Comparison of ENCODE assay signal across 1 cellular context in the genomic region with DNA sequence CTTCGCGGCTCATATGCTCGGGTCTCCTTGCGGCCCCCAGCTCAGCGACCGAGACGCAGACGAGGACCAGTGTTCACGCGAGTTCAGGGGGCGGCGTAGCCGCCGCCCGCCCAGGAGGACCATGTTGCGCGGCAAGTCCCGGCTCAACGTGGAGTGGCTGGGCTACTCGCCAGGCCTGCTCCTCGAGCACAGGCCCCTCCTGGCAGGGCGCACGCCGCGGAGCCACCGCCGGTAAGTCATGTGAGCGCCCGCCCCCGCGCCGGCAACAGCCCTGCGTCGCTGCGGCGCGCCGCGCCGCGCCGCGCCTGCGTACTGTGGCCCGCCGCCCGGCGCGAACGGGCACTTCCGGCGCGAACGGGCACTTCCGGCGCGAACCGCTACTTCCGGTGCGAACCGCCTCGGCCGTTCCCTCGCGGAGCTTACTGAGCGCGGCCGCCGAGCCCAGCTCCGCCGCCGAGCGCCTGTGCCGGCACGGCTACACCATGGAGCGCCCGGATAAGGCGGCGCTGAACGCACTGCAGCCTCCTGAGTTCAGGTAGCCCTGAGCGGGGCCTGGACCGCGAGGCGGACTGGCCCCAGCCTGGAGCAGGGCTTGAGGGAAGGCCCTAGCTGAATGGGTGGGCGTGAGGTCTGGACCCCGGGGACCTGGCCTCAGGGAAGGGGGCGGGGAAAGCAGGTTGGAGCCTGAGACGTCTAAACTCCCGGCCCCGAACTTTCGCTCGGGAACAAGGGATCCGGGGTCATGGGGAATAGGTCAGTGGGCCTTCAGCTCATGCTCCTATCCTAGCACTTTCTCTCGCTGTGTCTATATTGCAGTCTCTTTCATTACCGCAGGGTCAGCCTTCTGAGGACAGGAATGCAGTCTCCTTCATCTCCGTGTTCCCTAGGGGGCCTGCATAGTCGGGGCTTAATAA.
A peak's percentile ranks its signal among the peaks of the same experiment; 100 is the strongest.
TF ChIP-seq lines count a peak whose summit lies in the region.

A gene with protein sequence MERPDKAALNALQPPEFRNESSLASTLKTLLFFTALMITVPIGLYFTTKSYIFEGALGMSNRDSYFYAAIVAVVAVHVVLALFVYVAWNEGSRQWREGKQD (plus strand): TSS at position 380 of the 914 bp plus-strand sequence. CDS start 103 bp downstream, at position 483.

TF ChIP-seq in HEK293, 187 proteins besides CTCF, POLR2A, EP300 and RAD21 (continued from another document):
- TF ChIP-seq ZNF37A (tag by site-specific recombination; IDR thresholded peaks at IDR 0.05): no peak
- TF ChIP-seq ZNF521 (tag by site-specific recombination; IDR thresholded peaks at IDR 0.05): no peak
- TF ChIP-seq ZFHX2 (tag by site-specific recombination; conservative IDR thresholded peaks at IDR 0.05): peak; percentile 44; the same call in 1 of the 2 replicates
- TF ChIP-seq ZBTB48 (tag by site-specific recombination; IDR thresholded peaks at IDR 0.05): 0 out of 2 replicates have a peak, but pooled peaks have one; percentile 11
- TF ChIP-seq, protein P1, sequence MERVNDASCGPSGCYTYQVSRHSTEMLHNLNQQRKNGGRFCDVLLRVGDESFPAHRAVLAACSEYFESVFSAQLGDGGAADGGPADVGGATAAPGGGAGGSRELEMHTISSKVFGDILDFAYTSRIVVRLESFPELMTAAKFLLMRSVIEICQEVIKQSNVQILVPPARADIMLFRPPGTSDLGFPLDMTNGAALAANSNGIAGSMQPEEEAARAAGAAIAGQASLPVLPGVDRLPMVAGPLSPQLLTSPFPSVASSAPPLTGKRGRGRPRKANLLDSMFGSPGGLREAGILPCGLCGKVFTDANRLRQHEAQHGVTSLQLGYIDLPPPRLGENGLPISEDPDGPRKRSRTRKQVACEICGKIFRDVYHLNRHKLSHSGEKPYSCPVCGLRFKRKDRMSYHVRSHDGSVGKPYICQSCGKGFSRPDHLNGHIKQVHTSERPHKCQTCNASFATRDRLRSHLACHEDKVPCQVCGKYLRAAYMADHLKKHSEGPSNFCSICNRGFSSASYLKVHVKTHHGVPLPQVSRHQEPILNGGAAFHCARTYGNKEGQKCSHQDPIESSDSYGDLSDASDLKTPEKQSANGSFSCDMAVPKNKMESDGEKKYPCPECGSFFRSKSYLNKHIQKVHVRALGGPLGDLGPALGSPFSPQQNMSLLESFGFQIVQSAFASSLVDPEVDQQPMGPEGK (tag by site-specific recombination; IDR thresholded peaks at IDR 0.05): peak; percentile 57
- TF ChIP-seq ZNF394 (tag by site-specific recombination; IDR thresholded peaks at IDR 0.05; ENCODE audit: borderline replicate concordance): no peak
- 0 out of 2 replicates have a peak, but pooled peaks have one; percentile 7 for TF ChIP-seq ZXDB (tag by site-specific recombination; IDR thresholded peaks at IDR 0.05)
- no peak for TF ChIP-seq ZBTB17 (tag by site-specific recombination; IDR thresholded peaks at IDR 0.05)
- TF ChIP-seq, protein P2, sequence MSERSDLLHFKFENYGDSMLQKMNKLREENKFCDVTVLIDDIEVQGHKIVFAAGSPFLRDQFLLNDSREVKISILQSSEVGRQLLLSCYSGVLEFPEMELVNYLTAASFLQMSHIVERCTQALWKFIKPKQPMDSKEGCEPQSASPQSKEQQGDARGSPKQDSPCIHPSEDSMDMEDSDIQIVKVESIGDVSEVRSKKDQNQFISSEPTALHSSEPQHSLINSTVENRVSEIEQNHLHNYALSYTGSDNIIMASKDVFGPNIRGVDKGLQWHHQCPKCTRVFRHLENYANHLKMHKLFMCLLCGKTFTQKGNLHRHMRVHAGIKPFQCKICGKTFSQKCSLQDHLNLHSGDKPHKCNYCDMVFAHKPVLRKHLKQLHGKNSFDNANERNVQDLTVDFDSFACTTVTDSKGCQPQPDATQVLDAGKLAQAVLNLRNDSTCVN (tag by site-specific recombination; optimal IDR thresholded peaks at IDR 0.05): peak; percentile 67
- no peak for TF ChIP-seq ZNF121 (tag by site-specific recombination; IDR thresholded peaks at IDR 0.05)
- TF ChIP-seq, protein P3, sequence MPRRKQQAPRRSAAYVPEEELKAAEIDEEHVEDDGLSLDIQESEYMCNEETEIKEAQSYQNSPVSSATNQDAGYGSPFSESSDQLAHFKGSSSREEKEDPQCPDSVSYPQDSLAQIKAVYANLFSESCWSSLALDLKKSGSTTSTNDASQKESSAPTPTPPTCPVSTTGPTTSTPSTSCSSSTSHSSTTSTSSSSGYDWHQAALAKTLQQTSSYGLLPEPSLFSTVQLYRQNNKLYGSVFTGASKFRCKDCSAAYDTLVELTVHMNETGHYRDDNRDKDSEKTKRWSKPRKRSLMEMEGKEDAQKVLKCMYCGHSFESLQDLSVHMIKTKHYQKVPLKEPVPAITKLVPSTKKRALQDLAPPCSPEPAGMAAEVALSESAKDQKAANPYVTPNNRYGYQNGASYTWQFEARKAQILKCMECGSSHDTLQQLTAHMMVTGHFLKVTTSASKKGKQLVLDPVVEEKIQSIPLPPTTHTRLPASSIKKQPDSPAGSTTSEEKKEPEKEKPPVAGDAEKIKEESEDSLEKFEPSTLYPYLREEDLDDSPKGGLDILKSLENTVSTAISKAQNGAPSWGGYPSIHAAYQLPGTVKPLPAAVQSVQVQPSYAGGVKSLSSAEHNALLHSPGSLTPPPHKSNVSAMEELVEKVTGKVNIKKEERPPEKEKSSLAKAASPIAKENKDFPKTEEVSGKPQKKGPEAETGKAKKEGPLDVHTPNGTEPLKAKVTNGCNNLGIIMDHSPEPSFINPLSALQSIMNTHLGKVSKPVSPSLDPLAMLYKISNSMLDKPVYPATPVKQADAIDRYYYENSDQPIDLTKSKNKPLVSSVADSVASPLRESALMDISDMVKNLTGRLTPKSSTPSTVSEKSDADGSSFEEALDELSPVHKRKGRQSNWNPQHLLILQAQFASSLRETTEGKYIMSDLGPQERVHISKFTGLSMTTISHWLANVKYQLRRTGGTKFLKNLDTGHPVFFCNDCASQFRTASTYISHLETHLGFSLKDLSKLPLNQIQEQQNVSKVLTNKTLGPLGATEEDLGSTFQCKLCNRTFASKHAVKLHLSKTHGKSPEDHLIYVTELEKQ (tag by site-specific recombination; IDR thresholded peaks at IDR 0.05; ENCODE audit: borderline replicate concordance): no peak
- TF ChIP-seq ZNF19 (tag by site-specific recombination; IDR thresholded peaks at IDR 0.05; ENCODE audit: low read depth): no peak
- TF ChIP-seq, protein P4, sequence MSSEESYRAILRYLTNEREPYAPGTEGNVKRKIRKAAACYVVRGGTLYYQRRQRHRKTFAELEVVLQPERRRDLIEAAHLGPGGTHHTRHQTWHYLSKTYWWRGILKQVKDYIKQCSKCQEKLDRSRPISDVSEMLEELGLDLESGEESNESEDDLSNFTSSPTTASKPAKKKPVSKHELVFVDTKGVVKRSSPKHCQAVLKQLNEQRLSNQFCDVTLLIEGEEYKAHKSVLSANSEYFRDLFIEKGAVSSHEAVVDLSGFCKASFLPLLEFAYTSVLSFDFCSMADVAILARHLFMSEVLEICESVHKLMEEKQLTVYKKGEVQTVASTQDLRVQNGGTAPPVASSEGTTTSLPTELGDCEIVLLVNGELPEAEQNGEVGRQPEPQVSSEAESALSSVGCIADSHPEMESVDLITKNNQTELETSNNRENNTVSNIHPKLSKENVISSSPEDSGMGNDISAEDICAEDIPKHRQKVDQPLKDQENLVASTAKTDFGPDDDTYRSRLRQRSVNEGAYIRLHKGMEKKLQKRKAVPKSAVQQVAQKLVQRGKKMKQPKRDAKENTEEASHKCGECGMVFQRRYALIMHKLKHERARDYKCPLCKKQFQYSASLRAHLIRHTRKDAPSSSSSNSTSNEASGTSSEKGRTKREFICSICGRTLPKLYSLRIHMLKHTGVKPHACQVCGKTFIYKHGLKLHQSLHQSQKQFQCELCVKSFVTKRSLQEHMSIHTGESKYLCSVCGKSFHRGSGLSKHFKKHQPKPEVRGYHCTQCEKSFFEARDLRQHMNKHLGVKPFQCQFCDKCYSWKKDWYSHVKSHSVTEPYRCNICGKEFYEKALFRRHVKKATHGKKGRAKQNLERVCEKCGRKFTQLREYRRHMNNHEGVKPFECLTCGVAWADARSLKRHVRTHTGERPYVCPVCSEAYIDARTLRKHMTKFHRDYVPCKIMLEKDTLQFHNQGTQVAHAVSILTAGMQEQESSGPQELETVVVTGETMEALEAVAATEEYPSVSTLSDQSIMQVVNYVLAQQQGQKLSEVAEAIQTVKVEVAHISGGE (tag by site-specific recombination; conservative IDR thresholded peaks at IDR 0.05; ENCODE audit: low read depth): peak; percentile 82
- TF ChIP-seq ZNF48 (tag by site-specific recombination; IDR thresholded peaks at IDR 0.05): no peak
- no peak for TF ChIP-seq ZNF654 (tag by site-specific recombination; IDR thresholded peaks at IDR 0.05; ENCODE audit: low read depth)
- no peak for TF ChIP-seq ZNF777 (tag by site-specific recombination; IDR thresholded peaks at IDR 0.05; ENCODE audit: borderline replicate concordance)
- peak; percentile 51; the same call in 1 of the 2 replicates for TF ChIP-seq ZBTB8A (tag by site-specific recombination; IDR thresholded peaks at IDR 0.05)
- peak; percentile 54 for TF ChIP-seq ZNF341 (tag by site-specific recombination; IDR thresholded peaks at IDR 0.05; ENCODE audit: low read depth)
- TF ChIP-seq, protein P5, sequence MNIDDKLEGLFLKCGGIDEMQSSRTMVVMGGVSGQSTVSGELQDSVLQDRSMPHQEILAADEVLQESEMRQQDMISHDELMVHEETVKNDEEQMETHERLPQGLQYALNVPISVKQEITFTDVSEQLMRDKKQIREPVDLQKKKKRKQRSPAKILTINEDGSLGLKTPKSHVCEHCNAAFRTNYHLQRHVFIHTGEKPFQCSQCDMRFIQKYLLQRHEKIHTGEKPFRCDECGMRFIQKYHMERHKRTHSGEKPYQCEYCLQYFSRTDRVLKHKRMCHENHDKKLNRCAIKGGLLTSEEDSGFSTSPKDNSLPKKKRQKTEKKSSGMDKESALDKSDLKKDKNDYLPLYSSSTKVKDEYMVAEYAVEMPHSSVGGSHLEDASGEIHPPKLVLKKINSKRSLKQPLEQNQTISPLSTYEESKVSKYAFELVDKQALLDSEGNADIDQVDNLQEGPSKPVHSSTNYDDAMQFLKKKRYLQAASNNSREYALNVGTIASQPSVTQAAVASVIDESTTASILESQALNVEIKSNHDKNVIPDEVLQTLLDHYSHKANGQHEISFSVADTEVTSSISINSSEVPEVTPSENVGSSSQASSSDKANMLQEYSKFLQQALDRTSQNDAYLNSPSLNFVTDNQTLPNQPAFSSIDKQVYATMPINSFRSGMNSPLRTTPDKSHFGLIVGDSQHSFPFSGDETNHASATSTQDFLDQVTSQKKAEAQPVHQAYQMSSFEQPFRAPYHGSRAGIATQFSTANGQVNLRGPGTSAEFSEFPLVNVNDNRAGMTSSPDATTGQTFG (tag by site-specific recombination; IDR thresholded peaks at IDR 0.05; ENCODE audit: borderline replicate concordance): no peak
- TF ChIP-seq SP2 (tag by site-specific recombination; IDR thresholded peaks at IDR 0.05): peak; percentile 66
- TF ChIP-seq, protein P6, sequence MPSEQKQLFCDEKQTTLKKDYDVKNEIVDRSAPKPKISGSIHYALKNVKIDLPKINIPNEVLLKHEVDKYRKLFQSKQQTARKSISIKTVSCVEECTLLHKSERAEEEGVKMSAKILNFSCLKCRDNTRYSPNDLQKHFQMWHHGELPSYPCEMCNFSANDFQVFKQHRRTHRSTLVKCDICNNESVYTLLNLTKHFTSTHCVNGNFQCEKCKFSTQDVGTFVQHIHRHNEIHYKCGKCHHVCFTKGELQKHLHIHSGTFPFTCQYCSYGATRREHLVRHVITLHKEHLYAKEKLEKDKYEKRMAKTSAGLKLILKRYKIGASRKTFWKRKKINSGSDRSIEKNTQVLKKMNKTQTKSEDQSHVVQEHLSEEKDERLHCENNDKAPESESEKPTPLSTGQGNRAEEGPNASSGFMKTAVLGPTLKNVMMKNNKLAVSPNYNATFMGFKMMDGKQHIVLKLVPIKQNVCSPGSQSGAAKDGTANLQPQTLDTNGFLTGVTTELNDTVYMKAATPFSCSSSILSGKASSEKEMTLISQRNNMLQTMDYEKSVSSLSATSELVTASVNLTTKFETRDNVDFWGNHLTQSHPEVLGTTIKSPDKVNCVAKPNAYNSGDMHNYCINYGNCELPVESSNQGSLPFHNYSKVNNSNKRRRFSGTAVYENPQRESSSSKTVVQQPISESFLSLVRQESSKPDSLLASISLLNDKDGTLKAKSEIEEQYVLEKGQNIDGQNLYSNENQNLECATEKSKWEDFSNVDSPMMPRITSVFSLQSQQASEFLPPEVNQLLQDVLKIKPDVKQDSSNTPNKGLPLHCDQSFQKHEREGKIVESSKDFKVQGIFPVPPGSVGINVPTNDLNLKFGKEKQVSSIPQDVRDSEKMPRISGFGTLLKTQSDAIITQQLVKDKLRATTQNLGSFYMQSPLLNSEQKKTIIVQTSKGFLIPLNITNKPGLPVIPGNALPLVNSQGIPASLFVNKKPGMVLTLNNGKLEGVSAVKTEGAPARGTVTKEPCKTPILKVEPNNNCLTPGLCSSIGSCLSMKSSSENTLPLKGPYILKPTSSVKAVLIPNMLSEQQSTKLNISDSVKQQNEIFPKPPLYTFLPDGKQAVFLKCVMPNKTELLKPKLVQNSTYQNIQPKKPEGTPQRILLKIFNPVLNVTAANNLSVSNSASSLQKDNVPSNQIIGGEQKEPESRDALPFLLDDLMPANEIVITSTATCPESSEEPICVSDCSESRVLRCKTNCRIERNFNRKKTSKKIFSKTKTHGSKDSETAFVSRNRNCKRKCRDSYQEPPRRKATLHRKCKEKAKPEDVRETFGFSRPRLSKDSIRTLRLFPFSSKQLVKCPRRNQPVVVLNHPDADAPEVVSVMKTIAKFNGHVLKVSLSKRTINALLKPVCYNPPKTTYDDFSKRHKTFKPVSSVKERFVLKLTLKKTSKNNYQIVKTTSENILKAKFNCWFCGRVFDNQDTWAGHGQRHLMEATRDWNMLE (tag by site-specific recombination; conservative IDR thresholded peaks at IDR 0.05; ENCODE audit: low read depth): peak; percentile 54; the same call in 1 of the 2 replicates
- TF ChIP-seq ZNF660 (tag by site-specific recombination; IDR thresholded peaks at IDR 0.05): 0 out of 2 replicates have a peak, but pooled peaks have one; percentile 11
- no peak for TF ChIP-seq ZNF473 (tag by site-specific recombination; IDR thresholded peaks at IDR 0.05)
- TF ChIP-seq ZNF514 (tag by site-specific recombination; IDR thresholded peaks at IDR 0.05): no peak
- TF ChIP-seq ZNF529 (tag by site-specific recombination; IDR thresholded peaks at IDR 0.05; ENCODE audit: insufficient replicate concordance): no peak
- TF ChIP-seq ZNF785 (tag by site-specific recombination; IDR thresholded peaks at IDR 0.05): no peak
